ENCODE assay signal across 8 cellular contexts in the genomic region with DNA sequence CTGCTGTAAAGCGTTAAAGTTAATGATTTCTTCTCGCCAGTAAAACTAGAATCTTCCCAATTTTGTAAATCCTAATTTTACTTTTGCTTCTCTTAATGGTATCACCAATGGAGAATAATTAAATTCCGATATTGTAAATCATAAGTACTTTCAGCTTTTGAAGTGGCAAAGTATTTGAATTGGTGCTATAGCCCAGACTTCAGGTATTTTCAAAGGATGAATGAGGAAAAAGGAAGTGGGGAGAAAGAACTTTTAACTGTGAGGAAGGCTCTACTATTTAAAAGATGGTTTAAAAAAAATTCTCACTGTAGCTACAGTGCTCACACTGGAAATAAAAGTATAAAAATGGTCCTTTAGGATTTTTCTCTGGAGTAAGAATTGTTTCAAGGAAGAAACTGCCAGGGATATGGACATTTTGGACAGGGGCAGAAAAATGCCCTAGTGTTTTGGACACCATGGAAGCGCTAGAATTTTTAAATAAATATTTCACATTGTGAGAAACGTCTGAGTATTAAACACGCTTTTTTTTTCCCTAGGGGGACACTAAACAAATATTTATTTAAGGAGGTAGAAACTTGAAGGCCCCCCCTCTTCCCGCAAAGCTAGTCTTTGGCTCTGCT. TPM values are rescaled to one million over a fixed set of nuclear protein-coding genes. Genes with fewer than 3 reads are reported as not detected.
DNase-seq lines count a peak whose midpoint lies in the region; FAIRE-seq and TF ChIP-seq lines count a peak whose summit lies in the region.

No MANE protein-coding gene starts in this region.

- H3K27ac Mint-ChIP-seq in T-helper 2 cell treated with Interferon-gamma antibody and Interleukin-4, amounts not matched to agents 5 μg/mL and 100 μg/mL, for 36 hours, result peak overlapping the region; percentile 89
- H3K27ac Mint-ChIP-seq in activated naive CD8-positive, alpha-beta T cell treated with anti-CD3 and anti-CD28 coated beads for 36 hours, result peak overlapping the region; percentile 87

- H3K36me3 Mint-ChIP-seq in T-helper 2 cell treated with Interferon-gamma antibody and Interleukin-4, amounts not matched to agents 5 μg/mL and 100 μg/mL, for 36 hours (ENCODE audit: low read depth), result peaks cover 28% of the 10 kb centered on the region
- peaks cover 13% of the 10 kb centered on the region for H3K36me3 Mint-ChIP-seq in activated naive CD8-positive, alpha-beta T cell treated with anti-CD3 and anti-CD28 coated beads for 36 hours

- no peaks in the 10 kb centered on the region for H4K20me1 ChIP-seq in keratinocyte (ENCODE audit: control insufficient read depth, extremely low read depth, insufficient read depth, low read length)

- no peak for TF ChIP-seq CTCF in keratinocyte (optimal IDR thresholded peaks at IDR 0.05 in 1 of 3, IDR thresholded peaks at IDR 0.05 in 1 of 3, conservative IDR thresholded peaks at IDR 0.05 in 1 of 3; ENCODE audit: extremely low read depth in 1 of 3, insufficient read depth in 2 of 3, low read length in 3 of 3)

- H3K27ac ChIP-seq in keratinocyte (ENCODE audit: control insufficient read depth, insufficient read depth, low read length), result peak overlapping the region; percentile 81
- H3K27ac ChIP-seq in subcutaneous abdominal adipose tissue (ENCODE audit: low read depth, low read length), result peak overlapping the region; percentile 81

- peak overlapping the region; percentile 84 for H3K4me3 Mint-ChIP-seq in T-helper 2 cell treated with Interferon-gamma antibody and Interleukin-4, amounts not matched to agents 5 μg/mL and 100 μg/mL, for 36 hours
- peak overlapping the region; percentile 91 for H3K4me3 Mint-ChIP-seq in activated naive CD8-positive, alpha-beta T cell treated with anti-CD3 and anti-CD28 coated beads for 36 hours

- peaks cover 28% of the 10 kb centered on the region for H3K4me1 Mint-ChIP-seq in T-helper 2 cell treated with Interferon-gamma antibody and Interleukin-4, amounts not matched to agents 5 μg/mL and 100 μg/mL, for 36 hours (ENCODE audit: low read depth)
- peaks cover 15% of the 10 kb centered on the region for H3K4me1 Mint-ChIP-seq in activated naive CD8-positive, alpha-beta T cell treated with anti-CD3 and anti-CD28 coated beads for 36 hours

- no peaks in the 10 kb centered on the region for H3K27me3 Mint-ChIP-seq in T-helper 2 cell treated with Interferon-gamma antibody and Interleukin-4, amounts not matched to agents 5 μg/mL and 100 μg/mL, for 36 hours (ENCODE audit: low read depth)
- H3K27me3 Mint-ChIP-seq in activated naive CD8-positive, alpha-beta T cell treated with anti-CD3 and anti-CD28 coated beads for 36 hours, result no peaks in the 10 kb centered on the region

- H3K36me3 ChIP-seq in keratinocyte (ENCODE audit: control insufficient read depth in 2 of 2, extremely low read depth in 1 of 2, insufficient read depth in 2 of 2, low read length in 2 of 2), result no peaks in the 10 kb centered on the region
- no peaks in the 10 kb centered on the region for H3K36me3 ChIP-seq in subcutaneous abdominal adipose tissue (ENCODE audit: control insufficient read depth in 5 of 5, insufficient read depth in 5 of 5, low read length in 5 of 5)

- H3K4me2 ChIP-seq in keratinocyte (ENCODE audit: control insufficient read depth, extremely low read depth, insufficient read depth, low read depth, low read length), result peak overlapping the region; percentile 78

- no peak for FAIRE-seq in keratinocyte (lab: Jason Lieb, UNC)

- H3K9me3 ChIP-seq in keratinocyte (ENCODE audit: control insufficient read depth, low read depth, low read length) (no peaks in the 10 kb centered on the region), subcutaneous abdominal adipose tissue (ENCODE audit: control insufficient read depth in 5 of 5, low read length in 5 of 5) (no peaks in the 10 kb centered on the region)

- dilution Hi-C loops in keratinocyte (cut with MboI; ENCODE audit: extremely low pct_ligation_motif_present, low sequenced_read_pairs), result no loop called here

- no peak for DNase-seq in T-helper 2 cell treated with Interferon-gamma antibody and Interleukin-4, amounts not matched to agents 5 μg/mL and 100 μg/mL, for 36 hours (ENCODE audit: low spot score)
- no peak for DNase-seq in T-helper 2 cell
- DNase-seq in activated naive CD8-positive, alpha-beta T cell treated with anti-CD3 and anti-CD28 coated beads for 36 hours, result no peak
- no peak for DNase-seq in keratinocyte (ENCODE audit: low read depth, low spot score)
- DNase-seq in NCI-H1436 treated with DMSO at 0.1 percent for 48 hours (lab: John Stamatoyannopoulos, UW), result no peak
- DNase-seq in activated CD4-positive, alpha-beta T cell treated with anti-CD3 and anti-CD28 coated beads, Interleukin-2, amount 50 U/mL, for 1 hour, result no peak
- DNase-seq in amniotic stem cell (lab: John Stamatoyannopoulos, UW), result no peak

- no peaks in the 10 kb centered on the region for H3K9me1 ChIP-seq in keratinocyte (ENCODE audit: control insufficient read depth, extremely low read depth, insufficient read depth, low read length)

- H3K9ac ChIP-seq in keratinocyte (ENCODE audit: control insufficient read depth, extremely low read depth, insufficient read depth, low read length) (peak overlapping the region; percentile 92), subcutaneous abdominal adipose tissue (ENCODE audit: low read length in 5 of 5) (peak overlapping the region; percentile 64 to 85 (median 73))

- peak overlapping the region; percentile 72 for H2AFZ ChIP-seq in keratinocyte (ENCODE audit: control insufficient read depth, low read length)

- H3K4me1 ChIP-seq in keratinocyte (ENCODE audit: control insufficient read depth, extremely low read depth, insufficient read depth, low read length) (peaks cover 12% of the 10 kb centered on the region), subcutaneous abdominal adipose tissue (ENCODE audit: control insufficient read depth in 5 of 5, insufficient read depth in 5 of 5, low read length in 5 of 5) (peaks cover 0 to 33% (median 22%) of the 10 kb centered on the region in 5 donors)

- peaks cover 35% of the 10 kb centered on the region for H3K79me2 ChIP-seq in keratinocyte (ENCODE audit: control insufficient read depth, insufficient read depth, low read length)

- H3K4me3 ChIP-seq in keratinocyte (ENCODE audit: control insufficient read depth in 2 of 3, extremely low read depth in 1 of 3, insufficient read depth in 2 of 3, low read depth in 1 of 3, low read length in 3 of 3), result peak overlapping the region; percentile 86 to 97 (median 86)
- peak overlapping the region; percentile 76 to 89 (median 82) for H3K4me3 ChIP-seq in subcutaneous abdominal adipose tissue (ENCODE audit: low read depth in 1 of 5, low read length in 5 of 5)

- H3K27me3 ChIP-seq in keratinocyte (ENCODE audit: control insufficient read depth, extremely low read depth, insufficient read depth, low read length), result no peaks in the 10 kb centered on the region
- H3K27me3 ChIP-seq in subcutaneous abdominal adipose tissue (ENCODE audit: control insufficient read depth in 5 of 5, insufficient read depth in 4 of 5, low read length in 5 of 5), result no peaks in the 10 kb centered on the region

- H3K9me3 Mint-ChIP-seq in T-helper 2 cell treated with Interferon-gamma antibody and Interleukin-4, amounts not matched to agents 5 μg/mL and 100 μg/mL, for 36 hours, result peaks cover 6% of the 10 kb centered on the region
- H3K9me3 Mint-ChIP-seq in activated naive CD8-positive, alpha-beta T cell treated with anti-CD3 and anti-CD28 coated beads for 36 hours, result peaks cover 1% of the 10 kb centered on the region

RNA-seq across cellular contexts. Expression of a gene that starts 1.3 kb away (rescaled TPM):
- 10 to 100 TPM; 55.5 to 56.1 TPM for total RNA-seq in activated naive CD8-positive, alpha-beta T cell treated with anti-CD3 and anti-CD28 coated beads for 36 hours
- polyA plus RNA-seq in keratinocyte, result 39.9 to 47.5 TPM (median 39.9 TPM) in 3 replicates
- 90.6 TPM for polyA plus RNA-seq in keratinocyte (2011; ENCODE audit: low read depth)
- 32.3 and 78.4 TPM in 2 replicates for polyA plus RNA-seq in keratinocyte (2011; cell fraction: cytosol; rRNA removed)
- 41.0 and 47.4 TPM in 2 replicates for polyA plus RNA-seq in keratinocyte (2011; cell fraction: nucleus; rRNA removed)
- polyA plus RNA-seq in keratinocyte (2012; ENCODE audit: low replicate concordance), result 29.9 and 35.6 TPM in 2 replicates
- 17.6 to 69.7 TPM (median 56.0 TPM) in 3 replicates for polyA minus RNA-seq in keratinocyte
- 33.8 TPM for polyA minus RNA-seq in keratinocyte (2011; cell fraction: cytosol; rRNA and poly(A)+ RNA removed)
- 23.0 and 45.7 TPM in 2 replicates for polyA minus RNA-seq in keratinocyte (2011; cell fraction: nucleus; rRNA and poly(A)+ RNA removed)
